Comparison of ENCODE assay signal across 18 cellular contexts in the genomic region with DNA sequence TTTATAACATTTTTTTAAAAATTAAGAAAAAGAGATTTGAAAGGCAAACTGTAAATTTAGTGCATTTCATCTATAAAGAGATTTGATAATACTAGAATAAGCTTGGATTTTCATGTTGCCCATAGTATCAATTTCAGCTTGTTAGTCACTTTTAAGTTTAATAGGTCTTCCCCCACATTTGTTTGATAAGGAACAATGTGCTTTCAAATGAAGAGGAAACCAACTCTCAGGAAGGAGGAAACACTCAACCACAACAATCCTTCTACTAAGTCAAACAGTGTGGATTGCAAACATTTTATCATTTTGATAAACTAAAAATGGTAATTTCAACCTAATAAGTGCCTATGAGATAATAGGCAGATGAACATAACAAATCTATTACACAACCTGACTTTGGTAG.
A peak's percentile ranks its signal among the peaks of the same experiment; 100 is the strongest.
DNase-seq lines count a peak whose midpoint lies in the region; ATAC-seq, FAIRE-seq and TF ChIP-seq lines count a peak whose summit lies in the region.
"Had no signal": no experiment of that assay in that cellular context is flagged by ENCODE, and none has a peak within 500 bp of the region (broad histone marks: within the 10 kb centered on the region; RNA-seq: fewer than 3 reads in every experiment).

No MANE protein-coding gene starts in this region.

- H3K9ac ChIP-seq in BLaER1: no peak overlapping the region
- H3K9ac ChIP-seq in astrocyte (ENCODE audit: low read length): no peak overlapping the region
- peak overlapping the region; percentile 53 for H3K9ac ChIP-seq in mesenchymal stem cell (ENCODE audit: low read length)

- H4K91ac ChIP-seq in mesenchymal stem cell (ENCODE audit: low read length): no peak overlapping the region

- peaks cover 11% of the 10 kb centered on the region; the same call in 1 of the 2 replicates for H3K4me1 ChIP-seq in BLaER1
- no peaks in the 10 kb centered on the region for H3K4me1 ChIP-seq in astrocyte (ENCODE audit: insufficient read depth, low read length)
- H3K4me1 ChIP-seq in mesenchymal stem cell (ENCODE audit: control insufficient read depth, insufficient read depth, low read depth, low read length): no peaks in the 10 kb centered on the region
- H3K4me1 ChIP-seq in breast epithelium: no peaks in the 10 kb centered on the region
- H3K4me1 ChIP-seq: BE2C had no signal

- H3K36me3 Mint-ChIP-seq in astrocyte (ENCODE audit: low read depth, unreplicated experiment): no peaks in the 10 kb centered on the region
- no peaks in the 10 kb centered on the region for H3K36me3 Mint-ChIP-seq in naive thymus-derived CD8-positive, alpha-beta T cell
- H3K36me3 Mint-ChIP-seq: CD14-positive monocyte; CD4-positive, alpha-beta memory T cell had no signal

- no peaks in the 10 kb centered on the region for H3K9me3 Mint-ChIP-seq in astrocyte (ENCODE audit: unreplicated experiment)
- H3K9me3 Mint-ChIP-seq in naive thymus-derived CD8-positive, alpha-beta T cell: peaks cover 0 to 18% (median 8%) of the 10 kb centered on the region in 9 donors
- H3K9me3 Mint-ChIP-seq: GM23338 had no signal

- no peaks in the 10 kb centered on the region for H3K27me3 Mint-ChIP-seq in astrocyte (ENCODE audit: low read depth, unreplicated experiment)
- H3K27me3 Mint-ChIP-seq in naive thymus-derived CD8-positive, alpha-beta T cell: peaks cover 0 to 1% (median 0%) of the 10 kb centered on the region in 5 donors
- H3K27me3 Mint-ChIP-seq: CD4-positive, alpha-beta memory T cell had no signal

- no peak overlapping the region for H2BK120ac ChIP-seq in mesenchymal stem cell (ENCODE audit: low read depth, low read length)

- no peak for TF ChIP-seq POLR2A in breast epithelium (IDR thresholded peaks at IDR 0.05)

- ATAC-seq in naive thymus-derived CD8-positive, alpha-beta T cell: no peak
- ATAC-seq: GM23338 had no signal

- H2BK5ac ChIP-seq in mesenchymal stem cell (ENCODE audit: low read depth, low read length, poor library complexity, severe bottlenecking): no peak overlapping the region

- no peaks in the 10 kb centered on the region for H4K20me1 ChIP-seq in BLaER1
- H4K20me1 ChIP-seq in astrocyte (ENCODE audit: insufficient read depth, low read length): no peaks in the 10 kb centered on the region

- no peaks in the 10 kb centered on the region for H3K79me2 ChIP-seq in astrocyte (ENCODE audit: insufficient read depth, low read length)

- H3K4me2 ChIP-seq in BLaER1: peak overlapping the region; percentile 2; the same call in 1 of the 2 replicates
- H3K4me2 ChIP-seq in astrocyte (ENCODE audit: low read length): no peak overlapping the region
- no peak overlapping the region for H3K4me2 ChIP-seq in mesenchymal stem cell (ENCODE audit: low read length, poor library complexity, severe bottlenecking)
- H3K4me2 ChIP-seq: GM23338 had no signal

- no peak for FAIRE-seq in astrocyte (lab: Jason Lieb, UNC)
- FAIRE-seq: H54 had no signal

- H3K4me3 ChIP-seq in BLaER1 (no peak overlapping the region), astrocyte (ENCODE audit: insufficient read depth, low read depth, low read length) (no peak overlapping the region), fibroblast of pulmonary artery (replicated peaks; ENCODE audit: low read depth, low read length) (no peak overlapping the region), mesenchymal stem cell (ENCODE audit: insufficient read depth in 1 of 2, low read depth in 1 of 2, low read length in 2 of 2) (no peak overlapping the region), breast epithelium (no peak overlapping the region)
- H3K4me3 ChIP-seq: GM23338 had no signal

- intact Hi-C loops in breast epithelium (cut with DNase I; ENCODE audit: low total_unique reads): no loop called here

- H3K4me1 Mint-ChIP-seq in astrocyte (ENCODE audit: low read depth, unreplicated experiment): no peaks in the 10 kb centered on the region
- no peaks in the 10 kb centered on the region for H3K4me1 Mint-ChIP-seq in naive thymus-derived CD8-positive, alpha-beta T cell
- H3K4me1 Mint-ChIP-seq: CD14-positive monocyte; CD4-positive, alpha-beta memory T cell had no signal

- no peak for TF ChIP-seq CTCF in astrocyte (IDR thresholded peaks at IDR 0.05; ENCODE audit: insufficient read depth, low read depth, low read length)
- TF ChIP-seq CTCF in fibroblast of pulmonary artery (IDR thresholded peaks at IDR 0.05; ENCODE audit: low read length, missing control alignments): no peak
- no peak for TF ChIP-seq CTCF in breast epithelium (IDR thresholded peaks at IDR 0.05)

- H3K9me3 ChIP-seq in BLaER1 (no peaks in the 10 kb centered on the region), astrocyte (ENCODE audit: insufficient read depth, low read depth, low read length) (no peaks in the 10 kb centered on the region), mesenchymal stem cell (ENCODE audit: control insufficient read depth, low read length) (no peaks in the 10 kb centered on the region), breast epithelium (no peaks in the 10 kb centered on the region)
- H3K9me3 ChIP-seq: BE2C had no signal

- no peak overlapping the region for H3K23ac ChIP-seq in mesenchymal stem cell (ENCODE audit: low read length in 2 of 2)

- no peak overlapping the region for H3K4me3 Mint-ChIP-seq in astrocyte (ENCODE audit: unreplicated experiment)
- no peak overlapping the region for H3K4me3 Mint-ChIP-seq in naive thymus-derived CD8-positive, alpha-beta T cell
- H3K4me3 Mint-ChIP-seq: CD14-positive monocyte; CD4-positive, alpha-beta memory T cell; GM23338 had no signal

- H3K27ac Mint-ChIP-seq in astrocyte (ENCODE audit: unreplicated experiment): no peak overlapping the region
- no peak overlapping the region for H3K27ac Mint-ChIP-seq in naive thymus-derived CD8-positive, alpha-beta T cell
- H3K27ac Mint-ChIP-seq: CD4-positive, alpha-beta memory T cell; GM23338 had no signal

- no peak overlapping the region for H4K8ac ChIP-seq in mesenchymal stem cell (ENCODE audit: low read length)

- H2AK5ac ChIP-seq in mesenchymal stem cell (ENCODE audit: low read length, severe bottlenecking): no peak overlapping the region

- H3K79me1 ChIP-seq in mesenchymal stem cell (replicated peaks; ENCODE audit: low read length, poor library complexity, severe bottlenecking): no peaks in the 10 kb centered on the region

- no peak overlapping the region for H3K14ac ChIP-seq in mesenchymal stem cell (ENCODE audit: low read length in 2 of 2)

- H3K27ac ChIP-seq in BLaER1 (no peak overlapping the region), astrocyte (ENCODE audit: low read depth, low read length) (no peak overlapping the region), mesenchymal stem cell (ENCODE audit: low read length, poor library complexity, severe bottlenecking) (no peak overlapping the region), breast epithelium (no peak overlapping the region)

- POLR2A ChIA-PET in naive thymus-derived CD8-positive, alpha-beta T cell (lab: Charles Lee): no interaction called here

- H3K36me3 ChIP-seq in BLaER1 (no peaks in the 10 kb centered on the region), astrocyte (ENCODE audit: insufficient read depth, low read length) (no peaks in the 10 kb centered on the region), mesenchymal stem cell (ENCODE audit: control insufficient read depth in 1 of 2, insufficient read depth in 2 of 2, low read depth in 1 of 2, low read length in 2 of 2) (no peaks in the 10 kb centered on the region), breast epithelium (no peaks in the 10 kb centered on the region)
- H3K36me3 ChIP-seq: BE2C had no signal

- H2BK12ac ChIP-seq in mesenchymal stem cell (ENCODE audit: low read length in 2 of 2): no peak overlapping the region

- H2AFZ ChIP-seq in astrocyte (ENCODE audit: low read depth, low read length) (no peak overlapping the region), mesenchymal stem cell (ENCODE audit: low read depth, low read length) (no peak overlapping the region)
- H2AFZ ChIP-seq: GM23338 had no signal

- no peak overlapping the region for H2BK15ac ChIP-seq in mesenchymal stem cell (ENCODE audit: low read depth, poor library complexity, severe bottlenecking)

- H3K18ac ChIP-seq in mesenchymal stem cell (ENCODE audit: low read depth in 1 of 2, low read length in 2 of 2): no peak overlapping the region

- DNase-seq in astrocyte (ENCODE audit: low read depth): peak; percentile 2
- DNase-seq in fibroblast of pulmonary artery (ENCODE audit: low read depth): peak; percentile 23
- no peak for DNase-seq in mesenchymal stem cell
- no peak for DNase-seq in breast epithelium (ENCODE audit: low spot score in 2 of 2)
- DNase-seq in DMS79 (lab: John Stamatoyannopoulos, UW): no peak
- DNase-seq in naive thymus-derived CD8-positive, alpha-beta T cell: no peak
- DNase-seq in NCI-H2081 treated with DMSO at 0.1 percent for 48 hours (lab: John Stamatoyannopoulos, UW): no peak
- DNase-seq: 8988T; BE2C; CD4-positive, alpha-beta memory T cell; DMS153; DMS79 treated with DMSO at 0.1 percent for 48 hours; GF-D8; HCEC 1CT had no signal

- H3K27me3 ChIP-seq in BLaER1: no peaks in the 10 kb centered on the region
- H3K27me3 ChIP-seq in astrocyte (ENCODE audit: insufficient read depth, low read length): no peaks in the 10 kb centered on the region
- H3K27me3 ChIP-seq in mesenchymal stem cell (ENCODE audit: control insufficient read depth in 1 of 2, insufficient read depth in 1 of 2, low read length in 2 of 2): no peaks in the 10 kb centered on the region
- H3K27me3 ChIP-seq in breast epithelium: no peaks in the 10 kb centered on the region
- H3K27me3 ChIP-seq: BE2C had no signal

- no peak overlapping the region for H3K4ac ChIP-seq in mesenchymal stem cell (ENCODE audit: low read depth in 1 of 2, low read length in 2 of 2)

Comparison
In these comparisons a context has a peak if more than half of its experiments do, and no peak if none do; other contexts are left out.
1. DNase-seq: peak in astrocyte (single experiment) and fibroblast of pulmonary artery (single experiment); none in mesenchymal stem cell (single experiment), breast epithelium (0 of 2), DMS79 (single experiment), naive thymus-derived CD8-positive, alpha-beta T cell (0 of 10) and NCI-H2081 treated with DMSO at 0.1 percent for 48 hours (single experiment).